Comparison of ENCODE assay signal across 19 cellular contexts in the genomic region with DNA sequence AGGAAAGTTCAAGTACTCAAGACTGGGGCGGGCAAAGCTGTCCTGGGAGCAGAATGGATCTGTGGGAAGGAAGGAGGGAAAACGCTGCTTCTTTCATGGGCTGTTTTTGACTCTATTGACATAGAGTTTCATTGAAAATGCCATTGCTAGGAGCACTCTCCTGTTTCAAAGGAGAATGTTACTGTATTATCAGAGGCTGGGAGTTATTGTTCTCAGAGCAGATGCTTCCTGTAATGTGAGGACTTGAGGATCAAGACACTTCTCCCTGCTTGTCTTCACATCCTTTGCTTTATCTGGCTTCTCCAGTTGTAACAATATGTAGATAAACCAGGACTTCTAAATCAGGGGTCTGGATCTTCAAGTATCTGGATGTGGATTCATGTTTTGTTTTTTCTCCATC.
"Had no signal": no experiment of that assay in that cellular context is flagged by ENCODE, and none has a peak within 500 bp of the region (broad histone marks: within the 10 kb centered on the region; RNA-seq: fewer than 3 reads in every experiment).

No MANE protein-coding gene starts in this region.

- H3K36me3 ChIP-seq: stomach, upper lobe of left lung had no signal

- H3K4me3 Mint-ChIP-seq: endodermal cell, mesothelial cell of epicardium, T-helper 17 cell had no signal

- ATAC-seq: esophagus mucosa, left ventricle myocardium superior, psoas muscle, sciatic nerve, T-helper 17 cell had no signal

- DNase-seq: activated CD4-positive, alpha-beta T cell treated with anti-CD3 and anti-CD28 coated beads, Interleukin-2, amount 50 U/mL, for 1 hour; activated CD4-positive, CD25-positive, alpha-beta regulatory T cell; activated CD8-positive, alpha-beta memory T cell treated with anti-CD3 and anti-CD28 coated beads for 24 hours; activated naive CD4-positive, alpha-beta T cell; aorta; endodermal cell; glutamatergic neuron; hypothalamus; kidney; left ventricle myocardium superior; psoas muscle; stomach; T-helper 17 cell; testis; upper lobe of left lung had no signal

- H3K27ac Mint-ChIP-seq: activated T-helper 1 cell treated with anti-CD3 and anti-CD28 coated beads, Interleukin-12 subunit alpha, Interleukin-12 subunit beta, Interleukin-2, Interleukin-4 antibody, amounts not matched to agents 30 ng/mL and 10 ng/mL and 1 ng/mL, durations not matched to agents 14 hours and 24 hours and 36 hours; endodermal cell; mesothelial cell of epicardium; T-helper 17 cell had no signal

- H3K9me3 Mint-ChIP-seq: activated T-helper 1 cell treated with anti-CD3 and anti-CD28 coated beads, Interleukin-12 subunit alpha, Interleukin-12 subunit beta, Interleukin-2, Interleukin-4 antibody, amounts not matched to agents 30 ng/mL and 10 ng/mL and 1 ng/mL, durations not matched to agents 14 hours and 24 hours and 36 hours; endodermal cell; mesothelial cell of epicardium had no signal

- H3K9me3 ChIP-seq: psoas muscle, stomach, testis, upper lobe of left lung had no signal

- H3K27ac ChIP-seq: psoas muscle, stomach, testis had no signal

- H3K4me3 ChIP-seq: psoas muscle, stomach, testis, upper lobe of left lung had no signal

- H3K4me1 ChIP-seq: psoas muscle, testis had no signal

- H3K27me3 ChIP-seq: testis had no signal

- H3K36me3 Mint-ChIP-seq: mesothelial cell of epicardium had no signal
